In genomic region chr17:74773871-74774286, GRCh38 we compare ENCODE assay signal across 12 cellular contexts. TPM values are rescaled to one million over a fixed set of nuclear protein-coding genes. Genes with fewer than 3 reads are reported as not detected.
DNase-seq lines count a peak whose midpoint lies in the region; ATAC-seq, FAIRE-seq and TF ChIP-seq lines count a peak whose summit lies in the region.
"Had no signal": no experiment of that assay in that cellular context is flagged by ENCODE, and none has a peak within 500 bp of the region (broad histone marks: within the 10 kb centered on the region; RNA-seq: fewer than 3 reads in every experiment).

No MANE protein-coding gene starts in this region.

- H3K9me3 ChIP-seq in CD8-positive, alpha-beta memory T cell (ENCODE audit: low read length) = no peaks in the 10 kb centered on the region
- H3K9me3 ChIP-seq: upper lobe of right lung had no signal

- peaks cover 52% of the 10 kb centered on the region for H3K4me1 ChIP-seq in CD8-positive, alpha-beta memory T cell (ENCODE audit: insufficient read depth, low read length)

- peaks cover 0 to 60% (median 7%) of the 10 kb centered on the region in 3 donors for H3K36me3 Mint-ChIP-seq in CD8-positive, alpha-beta memory T cell
- H3K36me3 Mint-ChIP-seq in nephron progenitor cell (ENCODE audit: low read depth) = peaks cover 29% of the 10 kb centered on the region

- peak overlapping the region; percentile 5 to 91 (median 70) for H3K4me3 Mint-ChIP-seq in CD8-positive, alpha-beta memory T cell
- H3K4me3 Mint-ChIP-seq in nephron progenitor cell = peak overlapping the region; percentile 70

- H3K9me3 Mint-ChIP-seq in CD8-positive, alpha-beta memory T cell = no peaks in the 10 kb centered on the region
- H3K9me3 Mint-ChIP-seq in nephron progenitor cell = no peaks in the 10 kb centered on the region

- POLR2A ChIA-PET in CD8-positive, alpha-beta memory T cell (lab: Charles Lee) = interaction anchor here (0.6 to 1.1 kb wide), 3 partner anchors 17 to 97 kb away, joined by 3 to 6 read pairs (median 3); no protein-coding TSS in a partner anchor

- DNase-seq in CD8-positive, alpha-beta memory T cell = no peak
- DNase-seq in RCC 7860 (ENCODE audit: low spot score) (peak; percentile 71), cardiac fibroblast (ENCODE audit: low read depth in 2 of 2) (peak; percentile 66 to 67), nephron progenitor cell (no peak), DMS153 treated with DMSO at 0.1 percent for 48 hours (lab: John Stamatoyannopoulos, UW; ENCODE audit: unreplicated experiment) (no peak), left colon (no peak)
- DNase-seq: activated effector memory CD4-positive, alpha-beta T cell treated with anti-CD3 and anti-CD28 coated beads, Interleukin-2, amount 50 U/mL, for 16 hours; DMS79; posterior cingulate gyrus; upper lobe of right lung had no signal

- no peak overlapping the region for H3K27ac ChIP-seq in CD8-positive, alpha-beta memory T cell (ENCODE audit: low read depth, low read length)
- H3K27ac ChIP-seq: upper lobe of right lung had no signal

- H3K27me3 ChIP-seq in CD8-positive, alpha-beta memory T cell (ENCODE audit: insufficient read depth, low read length, poor library complexity, severe bottlenecking) = no peaks in the 10 kb centered on the region
- H3K27me3 ChIP-seq: upper lobe of right lung had no signal

- H3K36me3 ChIP-seq in CD8-positive, alpha-beta memory T cell (ENCODE audit: insufficient read depth, low read length) = peaks cover 41% of the 10 kb centered on the region

- H3K27ac Mint-ChIP-seq in CD8-positive, alpha-beta memory T cell = peak overlapping the region; percentile 26 to 85 (median 66)
- peak overlapping the region; percentile 36 for H3K27ac Mint-ChIP-seq in nephron progenitor cell

- ATAC-seq in HG03378 (IDR thresholded peaks at IDR 0.05; ENCODE audit: unreplicated experiment) (no peak), GM21717 (IDR thresholded peaks at IDR 0.05; ENCODE audit: unreplicated experiment) (no peak), left colon (no peak)
- ATAC-seq: upper lobe of right lung had no signal

- CTCF ChIA-PET in CD8-positive, alpha-beta memory T cell (lab: Charles Lee) = interaction anchor here (0.9 to 13.7 kb wide), 6 partner anchors 17 to 116 kb away, joined by 4 to 214 read pairs (median 30); partner anchors contain the start of gene NHERF1

- intact Hi-C loops in left colon (cut with DNase I, micrococcal nuclease) = no loop called here

- no peak overlapping the region for H3K4me3 ChIP-seq in CD8-positive, alpha-beta memory T cell (ENCODE audit: low read length)
- no peak overlapping the region for H3K4me3 ChIP-seq in cardiac fibroblast (replicated peaks in 1 of 2; ENCODE audit: low read depth in 2 of 2, low read length in 2 of 2)
- H3K4me3 ChIP-seq: upper lobe of right lung had no signal

- FAIRE-seq in RCC 7860 (lab: Jason Lieb, UNC) = peak; percentile 54

- peaks cover 0 to 2% of the 10 kb centered on the region in 2 donors for H3K27me3 Mint-ChIP-seq in CD8-positive, alpha-beta memory T cell
- no peaks in the 10 kb centered on the region for H3K27me3 Mint-ChIP-seq in nephron progenitor cell (ENCODE audit: low read depth, poor library complexity)

- peaks cover 50 to 76% (median 69%) of the 10 kb centered on the region in 3 donors for H3K4me1 Mint-ChIP-seq in CD8-positive, alpha-beta memory T cell
- H3K4me1 Mint-ChIP-seq in nephron progenitor cell = peaks cover 37% of the 10 kb centered on the region

- TF ChIP-seq CTCF in cardiac fibroblast (IDR thresholded peaks at IDR 0.05; ENCODE audit: low read depth, low read length) (no peak), nephron progenitor cell (IDR thresholded peaks at IDR 0.05) (no peak)

RNA-seq across cellular contexts. Expression of gene NAT9, which starts 2.3 kb away (rescaled TPM):
- total RNA-seq in CD8-positive, alpha-beta memory T cell = 10 to 100 TPM; 42.7 to 44.5 TPM
- 17.1 TPM for polyA plus RNA-seq in CD8-positive, alpha-beta memory T cell
- total RNA-seq in left colon = 10 to 100 TPM; 30.7 to 42.8 TPM

RNA-seq across cellular contexts. Expression of gene NHERF1, which starts 25.5 kb away (rescaled TPM):
- 100 to 1,000 TPM; 131 to 133 TPM for total RNA-seq in CD8-positive, alpha-beta memory T cell
- 674 TPM for polyA plus RNA-seq in CD8-positive, alpha-beta memory T cell
- total RNA-seq in left colon = 100 to 1,000 TPM; 186 to 256 TPM

RNA-seq across cellular contexts. Expression of gene RAB37, which starts 36.8 kb away (rescaled TPM):
- total RNA-seq in CD8-positive, alpha-beta memory T cell = 1 to 10 TPM; 5.8 to 6.0 TPM
- 125 TPM for polyA plus RNA-seq in CD8-positive, alpha-beta memory T cell
- 10 to 100 TPM in 1 of 2 donors, 1 to 10 TPM in 1; 7.6 to 14.2 TPM for total RNA-seq in left colon

Comparison
In these comparisons a context has a peak if more than half of its experiments do, and no peak if none do; other contexts are left out.
1. DNase-seq: peak in RCC 7860 (single experiment) and cardiac fibroblast (2 of 2); none in CD8-positive, alpha-beta memory T cell (0 of 5), nephron progenitor cell (single experiment), DMS153 treated with DMSO at 0.1 percent for 48 hours (single experiment) and left colon (0 of 2).